25 cellular contexts compared by ENCODE assay signal in the genomic region with DNA sequence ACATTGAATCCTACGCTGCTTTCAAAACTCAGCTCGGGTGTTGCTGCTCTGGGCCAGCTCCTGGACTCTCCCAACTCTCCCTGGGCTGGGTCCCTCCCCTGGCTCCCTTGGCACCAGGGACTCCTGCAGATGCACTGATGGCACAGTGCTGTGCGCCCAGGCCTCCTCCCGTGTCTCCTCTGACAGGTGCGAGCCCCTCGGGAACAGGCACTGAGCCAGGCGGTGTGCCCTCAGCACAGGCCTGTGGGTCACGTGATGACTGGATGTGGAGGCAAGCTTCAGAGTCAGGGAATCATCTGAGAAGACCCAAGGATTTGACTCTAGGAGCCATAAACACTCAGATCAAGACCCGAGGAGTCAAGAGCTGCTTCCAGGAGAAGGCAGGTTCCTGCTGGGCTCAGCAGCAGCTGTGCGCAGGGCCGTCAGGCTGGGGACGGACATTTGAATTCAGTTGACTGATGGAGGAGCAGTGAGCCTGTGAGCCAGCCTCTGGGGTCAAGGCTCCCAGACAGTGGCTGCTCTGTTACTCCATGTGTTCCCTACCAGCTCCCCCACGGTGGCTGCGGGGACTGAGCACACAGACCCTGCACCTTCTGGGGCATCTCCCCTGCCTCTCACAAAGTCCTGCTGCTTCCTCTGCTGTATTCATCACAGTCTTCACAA. TPM values are rescaled to one million over a fixed set of nuclear protein-coding genes. Genes with fewer than 3 reads are reported as not detected.
A peak's percentile ranks its signal among the peaks of the same experiment; 100 is the strongest.
DNase-seq lines count a peak whose midpoint lies in the region; ATAC-seq and TF ChIP-seq lines count a peak whose summit lies in the region.
"Had no signal": no experiment of that assay in that cellular context is flagged by ENCODE, and none has a peak within 500 bp of the region (broad histone marks: within the 10 kb centered on the region; RNA-seq: fewer than 3 reads in every experiment).

No MANE protein-coding gene starts in this region.

- TF ChIP-seq POLR2A in erythroblast (IDR thresholded peaks at IDR 0.05; ENCODE audit: low read length): no peak

- no peak overlapping the region for H3K4me3 Mint-ChIP-seq in WTC11
- H3K4me3 Mint-ChIP-seq: activated CD4-positive, alpha-beta T cell treated with anti-CD3 and anti-CD28 coated beads for 36 hours; activated naive CD8-positive, alpha-beta T cell treated with anti-CD3 and anti-CD28 coated beads for 36 hours; T-helper 2 cell treated with Interferon-gamma antibody and Interleukin-4, amounts not matched to agents 5 μg/mL and 100 μg/mL, for 36 hours had no signal

- peaks cover 9% of the 10 kb centered on the region; the same call in 1 of the 2 replicates for H3K27me3 Mint-ChIP-seq in WTC11 (ENCODE audit: low read depth)

- ATAC-seq in WTC11 (peak; percentile 16; the same call in 1 of the 2 replicates), GM21515 (IDR thresholded peaks at IDR 0.05; ENCODE audit: unreplicated experiment) (no peak)
- ATAC-seq: activated CD4-positive, alpha-beta T cell treated with anti-CD3 and anti-CD28 coated beads for 36 hours; left lung had no signal

- peaks cover 9% of the 10 kb centered on the region for H3K9me3 Mint-ChIP-seq in WTC11

- H3K36me3 Mint-ChIP-seq in WTC11: peaks cover 7% of the 10 kb centered on the region

- no peak for TF ChIP-seq CTCF in WTC11 (IDR thresholded peaks at IDR 0.05)

- POLR2A ChIA-PET in WTC11 (lab: Charles Lee): no interaction called here

- no peaks in the 10 kb centered on the region for H3K4me1 Mint-ChIP-seq in WTC11
- H3K4me1 Mint-ChIP-seq: activated CD4-positive, alpha-beta T cell treated with anti-CD3 and anti-CD28 coated beads for 36 hours; activated naive CD8-positive, alpha-beta T cell treated with anti-CD3 and anti-CD28 coated beads for 36 hours; CD14-positive monocyte had no signal

- CTCF ChIA-PET in WTC11 (lab: Charles Lee): interaction anchor here (1.4 kb wide), 1 partner anchor 250 kb away, joined by 4 read pairs; no protein-coding TSS in a partner anchor

- DNase-seq in NCI-H2171 treated with DMSO at 0.1 percent for 48 hours (lab: John Stamatoyannopoulos, UW) (peak; percentile 19), NCI-H2171 (lab: John Stamatoyannopoulos, UW) (no peak), WTC11 (ENCODE audit: low spot score) (no peak), mesenteric fat pad (ENCODE audit: low spot score) (peak; percentile 55), retina (peak; percentile 42), erythroblast (lab: John Stamatoyannopoulos, UW) (no peak), AG08395 (ENCODE audit: low spot score) (no peak)
- DNase-seq: activated CD4-positive, alpha-beta T cell treated with anti-CD3 and anti-CD28 coated beads for 36 hours; activated effector memory CD4-positive, alpha-beta T cell treated with anti-CD3 and anti-CD28 coated beads, Interleukin-2, amount 50 U/mL, for 16 hours; activated naive CD8-positive, alpha-beta T cell treated with anti-CD3 and anti-CD28 coated beads for 36 hours; Calu3; DND-41; GF-D8; IMR-90; mesendoderm; NCI-H1694; NCI-H526; SIG-M5; stimulated activated naive CD4-positive, alpha-beta T cell treated with Interleukin-2 at 50 U/mL for 16 hours; uterus had no signal

- no peak overlapping the region for H3K27ac Mint-ChIP-seq in WTC11
- H3K27ac Mint-ChIP-seq: activated CD4-positive, alpha-beta T cell treated with anti-CD3 and anti-CD28 coated beads for 36 hours; activated naive CD8-positive, alpha-beta T cell treated with anti-CD3 and anti-CD28 coated beads for 36 hours; T-helper 2 cell treated with Interferon-gamma antibody and Interleukin-4, amounts not matched to agents 5 μg/mL and 100 μg/mL, for 36 hours had no signal

TF ChIP-seq in WTC11, 78 proteins besides CTCF, POLR2A, EP300 and RAD21:
- TF ChIP-seq, protein P1, sequence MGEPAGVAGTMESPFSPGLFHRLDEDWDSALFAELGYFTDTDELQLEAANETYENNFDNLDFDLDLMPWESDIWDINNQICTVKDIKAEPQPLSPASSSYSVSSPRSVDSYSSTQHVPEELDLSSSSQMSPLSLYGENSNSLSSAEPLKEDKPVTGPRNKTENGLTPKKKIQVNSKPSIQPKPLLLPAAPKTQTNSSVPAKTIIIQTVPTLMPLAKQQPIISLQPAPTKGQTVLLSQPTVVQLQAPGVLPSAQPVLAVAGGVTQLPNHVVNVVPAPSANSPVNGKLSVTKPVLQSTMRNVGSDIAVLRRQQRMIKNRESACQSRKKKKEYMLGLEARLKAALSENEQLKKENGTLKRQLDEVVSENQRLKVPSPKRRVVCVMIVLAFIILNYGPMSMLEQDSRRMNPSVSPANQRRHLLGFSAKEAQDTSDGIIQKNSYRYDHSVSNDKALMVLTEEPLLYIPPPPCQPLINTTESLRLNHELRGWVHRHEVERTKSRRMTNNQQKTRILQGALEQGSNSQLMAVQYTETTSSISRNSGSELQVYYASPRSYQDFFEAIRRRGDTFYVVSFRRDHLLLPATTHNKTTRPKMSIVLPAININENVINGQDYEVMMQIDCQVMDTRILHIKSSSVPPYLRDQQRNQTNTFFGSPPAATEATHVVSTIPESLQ (CRISPR knock-in tag; IDR thresholded peaks at IDR 0.05): no peak
- TF ChIP-seq, protein P2, sequence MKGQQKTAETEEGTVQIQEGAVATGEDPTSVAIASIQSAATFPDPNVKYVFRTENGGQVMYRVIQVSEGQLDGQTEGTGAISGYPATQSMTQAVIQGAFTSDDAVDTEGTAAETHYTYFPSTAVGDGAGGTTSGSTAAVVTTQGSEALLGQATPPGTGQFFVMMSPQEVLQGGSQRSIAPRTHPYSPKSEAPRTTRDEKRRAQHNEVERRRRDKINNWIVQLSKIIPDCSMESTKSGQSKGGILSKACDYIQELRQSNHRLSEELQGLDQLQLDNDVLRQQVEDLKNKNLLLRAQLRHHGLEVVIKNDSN (CRISPR knock-in tag; IDR thresholded peaks at IDR 0.05): no peak
- TF ChIP-seq FOXP1 (CRISPR knock-in tag; IDR thresholded peaks at IDR 0.05; ENCODE audit: borderline replicate concordance): no peak
- TF ChIP-seq ZNF232 (CRISPR knock-in tag; IDR thresholded peaks at IDR 0.05): no peak
- TF ChIP-seq KAT7 (CRISPR knock-in tag; IDR thresholded peaks at IDR 0.05; ENCODE audit: borderline replicate concordance): no peak
- no peak for TF ChIP-seq RELA (CRISPR knock-in tag; IDR thresholded peaks at IDR 0.05; ENCODE audit: borderline replicate concordance)
- no peak for TF ChIP-seq TEAD4 (CRISPR knock-in tag; IDR thresholded peaks at IDR 0.05)

RNA-seq across cellular contexts. Expression of a gene that starts 33.0 kb away (rescaled TPM):
- total RNA-seq in WTC11 (2021) (19.7 to 20.2 TPM (median 20.0 TPM) in 3 replicates), mesenteric fat pad (67.3 TPM)
- total RNA-seq: bronchial epithelial cell, IMR-90 had no signal

Comparison
In these comparisons a context has a peak if more than half of its experiments do, and no peak if none do; other contexts are left out.
1. DNase-seq: peak in NCI-H2171 treated with DMSO at 0.1 percent for 48 hours (single experiment), mesenteric fat pad (single experiment) and retina (single experiment); none in NCI-H2171 (single experiment), WTC11 (single experiment), erythroblast (0 of 2) and AG08395 (single experiment).